12 cellular contexts compared by ENCODE assay signal in the genomic region with DNA sequence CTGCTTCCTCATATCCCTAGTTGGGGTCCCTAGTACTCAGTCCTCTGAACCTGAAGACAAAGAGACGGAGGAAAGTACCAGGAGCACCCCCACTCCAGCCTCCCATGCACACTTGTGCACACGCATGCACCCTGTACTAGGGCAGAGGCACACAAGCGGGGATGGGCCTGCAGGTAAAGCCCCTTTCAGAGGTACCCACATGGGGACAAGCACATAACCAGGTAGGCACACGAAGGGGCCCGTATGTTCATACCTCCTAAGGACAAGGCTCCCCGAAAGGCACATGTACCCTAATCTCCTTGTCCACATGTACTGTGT. TPM values are rescaled to one million over a fixed set of nuclear protein-coding genes. Genes with fewer than 3 reads are reported as not detected.
DNase-seq lines count a peak whose midpoint lies in the region; ATAC-seq and TF ChIP-seq lines count a peak whose summit lies in the region.
"Had no signal": no experiment of that assay in that cellular context is flagged by ENCODE, and none has a peak within 500 bp of the region (broad histone marks: within the 10 kb centered on the region; RNA-seq: fewer than 3 reads in every experiment).

No MANE protein-coding gene starts in this region.

- CTCF ChIA-PET in HEK293 (lab: Yijun Ruan, JAX), result interaction anchor here (0.6 to 7.2 kb wide), 5 partner anchors 34 to 405 kb away, joined by 3 to 208 read pairs (median 4); partner anchors contain the start of gene AARS2
- CTCF ChIA-PET in naive thymus-derived CD4-positive, alpha-beta T cell (lab: Charles Lee), result interaction anchor here (1.4 kb wide), 1 partner anchor 24 kb away, joined by 4 read pairs; no protein-coding TSS in a partner anchor

- peaks cover 27% of the 10 kb centered on the region for H3K4me1 Mint-ChIP-seq in activated naive CD8-positive, alpha-beta T cell treated with anti-CD3 and anti-CD28 coated beads, Interleukin-2, amount 50 U/mL, for 24 hours
- peaks cover 6 to 26% (median 16%) of the 10 kb centered on the region in 7 donors for H3K4me1 Mint-ChIP-seq in naive thymus-derived CD4-positive, alpha-beta T cell

- no peaks in the 10 kb centered on the region for H3K9me3 ChIP-seq in BLaER1 treated with 17β-estradiol and CSF1 and Interleukin-3, amounts not matched to agents 10 nM and 100 nM (replicated peaks in 1 of 11)
- H3K9me3 ChIP-seq in HEK293 (ENCODE audit: control insufficient read depth, insufficient read depth, low read depth, low read length), result no peaks in the 10 kb centered on the region
- H3K9me3 ChIP-seq in naive thymus-derived CD4-positive, alpha-beta T cell (ENCODE audit: control insufficient read depth in 2 of 3, low read length in 3 of 3), result no peaks in the 10 kb centered on the region
- H3K9me3 ChIP-seq: thoracic aorta had no signal

- peak overlapping the region; percentile 80 to 93 (median 88); a peak in 20 of 22 replicates for H3K4me2 ChIP-seq in BLaER1 treated with 17β-estradiol and CSF1 and Interleukin-3, amounts not matched to agents 10 nM and 100 nM

- no peak overlapping the region for H3K27ac ChIP-seq in BLaER1 treated with 17β-estradiol and CSF1 and Interleukin-3, amounts not matched to agents 10 nM and 100 nM
- no peak overlapping the region for H3K27ac ChIP-seq in HEK293 (ENCODE audit: extremely low read depth, low read depth, low read length)
- no peak overlapping the region for H3K27ac ChIP-seq in naive thymus-derived CD4-positive, alpha-beta T cell (ENCODE audit: low read depth, low read length)
- H3K27ac ChIP-seq: foreskin keratinocyte, thoracic aorta had no signal

- no peak overlapping the region for H3K27ac Mint-ChIP-seq in activated naive CD8-positive, alpha-beta T cell treated with anti-CD3 and anti-CD28 coated beads, Interleukin-2, amount 50 U/mL, for 24 hours
- H3K27ac Mint-ChIP-seq in naive thymus-derived CD4-positive, alpha-beta T cell, result no peak overlapping the region

- TF ChIP-seq CTCF in HEK293 (tag by site-specific recombination; IDR thresholded peaks at IDR 0.05), result no peak

- POLR2A ChIA-PET in HEK293 (lab: Yijun Ruan, JAX), result interaction anchor here (1.9 kb wide), 1 partner anchor 25 kb away, joined by 8 read pairs; the partner anchor contains the start of gene HSP90AB1
- POLR2A ChIA-PET in naive thymus-derived CD4-positive, alpha-beta T cell (lab: Charles Lee), result interaction anchor here (1.1 kb wide), 1 partner anchor 37 kb away, joined by 4 read pairs; no protein-coding TSS in a partner anchor

- peaks cover 48% of the 10 kb centered on the region for H3K27me3 Mint-ChIP-seq in activated naive CD8-positive, alpha-beta T cell treated with anti-CD3 and anti-CD28 coated beads, Interleukin-2, amount 50 U/mL, for 24 hours
- H3K27me3 Mint-ChIP-seq in naive thymus-derived CD4-positive, alpha-beta T cell, result peaks cover 44 to 60% (median 53%) of the 10 kb centered on the region in 5 donors

- intact Hi-C loops in naive thymus-derived CD4-positive, alpha-beta T cell (cut with micrococcal nuclease), result no loop called here

- H4K20me1 ChIP-seq in BLaER1 treated with 17β-estradiol and CSF1 and Interleukin-3, amounts not matched to agents 10 nM and 100 nM, result peaks cover 0 to 57% (median 15%) of the 10 kb centered on the region in 11 experiments; a peak in 10 of 22 replicates

- peaks cover 11 to 35% (median 20%) of the 10 kb centered on the region in 10 experiments for H3K4me1 ChIP-seq in BLaER1 treated with 17β-estradiol and CSF1 and Interleukin-3, amounts not matched to agents 10 nM and 100 nM
- no peaks in the 10 kb centered on the region for H3K4me1 ChIP-seq in HEK293 (ENCODE audit: control insufficient read depth, insufficient read depth, low read length)
- peaks cover 0 to 4% of the 10 kb centered on the region in 2 donors for H3K4me1 ChIP-seq in naive thymus-derived CD4-positive, alpha-beta T cell (ENCODE audit: control insufficient read depth in 2 of 2, insufficient read depth in 2 of 2, low read length in 2 of 2)

- H3K4me3 ChIP-seq in BLaER1 treated with 17β-estradiol and CSF1 and Interleukin-3, amounts not matched to agents 10 nM and 100 nM, result peak overlapping the region in 9 of 10 experiments; percentile 54 to 72 (median 62); a peak in 10 of 20 replicates
- H3K4me3 ChIP-seq in HEK293 (ENCODE audit: low read depth, low read length), result no peak overlapping the region
- H3K4me3 ChIP-seq in naive thymus-derived CD4-positive, alpha-beta T cell (ENCODE audit: low read length), result no peak overlapping the region
- H3K4me3 ChIP-seq: thoracic aorta had no signal

- H3K36me3 ChIP-seq in BLaER1 treated with 17β-estradiol and CSF1 and Interleukin-3, amounts not matched to agents 10 nM and 100 nM, result no peaks in the 10 kb centered on the region
- no peaks in the 10 kb centered on the region for H3K36me3 ChIP-seq in HEK293 (ENCODE audit: control insufficient read depth in 2 of 2, insufficient read depth in 1 of 2, low read length in 2 of 2)
- no peaks in the 10 kb centered on the region for H3K36me3 ChIP-seq in naive thymus-derived CD4-positive, alpha-beta T cell (ENCODE audit: control insufficient read depth in 2 of 3, insufficient read depth in 3 of 3, low read length in 3 of 3)
- H3K36me3 ChIP-seq: thoracic aorta had no signal

- H3K9ac ChIP-seq in BLaER1 treated with 17β-estradiol and CSF1 and Interleukin-3, amounts not matched to agents 10 nM and 100 nM, result no peak overlapping the region

- no peak for DNase-seq in activated naive CD8-positive, alpha-beta T cell treated with anti-CD3 and anti-CD28 coated beads, Interleukin-2, amount 50 U/mL, for 24 hours
- DNase-seq in naive thymus-derived CD4-positive, alpha-beta T cell, result no peak
- no peak for DNase-seq in HuH-7 (ENCODE audit: low spot score)
- DNase-seq: foreskin keratinocyte, kidney had no signal

- no peaks in the 10 kb centered on the region for H3K36me3 Mint-ChIP-seq in activated naive CD8-positive, alpha-beta T cell treated with anti-CD3 and anti-CD28 coated beads, Interleukin-2, amount 50 U/mL, for 24 hours (ENCODE audit: low read depth)
- H3K36me3 Mint-ChIP-seq in naive thymus-derived CD4-positive, alpha-beta T cell, result peaks cover 0 to 4% (median 0%) of the 10 kb centered on the region in 5 donors

- H3K9me3 Mint-ChIP-seq in activated naive CD8-positive, alpha-beta T cell treated with anti-CD3 and anti-CD28 coated beads, Interleukin-2, amount 50 U/mL, for 24 hours, result no peaks in the 10 kb centered on the region
- H3K9me3 Mint-ChIP-seq in naive thymus-derived CD4-positive, alpha-beta T cell, result peaks cover 0 to 2% (median 0%) of the 10 kb centered on the region in 11 donors

- peak overlapping the region; percentile 38 for H3K4me3 Mint-ChIP-seq in activated naive CD8-positive, alpha-beta T cell treated with anti-CD3 and anti-CD28 coated beads, Interleukin-2, amount 50 U/mL, for 24 hours
- H3K4me3 Mint-ChIP-seq in naive thymus-derived CD4-positive, alpha-beta T cell, result peak overlapping the region; percentile 62 to 83 (median 69)

- no peak for ATAC-seq in activated naive CD8-positive, alpha-beta T cell treated with anti-CD3 and anti-CD28 coated beads, Interleukin-2, amount 50 U/mL, for 24 hours
- ATAC-seq in naive thymus-derived CD4-positive, alpha-beta T cell, result no peak
- ATAC-seq in HG02852 (IDR thresholded peaks at IDR 0.05; ENCODE audit: unreplicated experiment), result no peak
- no peak for ATAC-seq in GM21360 (IDR thresholded peaks at IDR 0.05; ENCODE audit: unreplicated experiment)
- ATAC-seq in GM18519 (IDR thresholded peaks at IDR 0.05; ENCODE audit: low FRiP score, unreplicated experiment), result no peak
- ATAC-seq: foreskin keratinocyte had no signal

- H3K27me3 ChIP-seq in BLaER1 treated with 17β-estradiol and CSF1 and Interleukin-3, amounts not matched to agents 10 nM and 100 nM, result peaks cover 64 to 84% (median 71%) of the 10 kb centered on the region in 11 experiments
- H3K27me3 ChIP-seq in naive thymus-derived CD4-positive, alpha-beta T cell (ENCODE audit: control insufficient read depth in 2 of 2, insufficient read depth in 2 of 2, low read length in 2 of 2), result peaks cover 0 to 20% of the 10 kb centered on the region in 2 donors

TF ChIP-seq in HEK293, 187 proteins besides CTCF, POLR2A, EP300 and RAD21:
- TF ChIP-seq ZFP37 (tag by site-specific recombination; IDR thresholded peaks at IDR 0.05), result no peak
- 0 out of 2 replicates have a peak, but pooled peaks have one; percentile 2 for TF ChIP-seq ZNF335 (tag by site-specific recombination; conservative IDR thresholded peaks at IDR 0.05)

RNA-seq across cellular contexts. Expression of gene TMEM151B, which starts 1.1 kb away (rescaled TPM):
- not detected for total RNA-seq in naive thymus-derived CD4-positive, alpha-beta T cell
- polyA plus RNA-seq in naive thymus-derived CD4-positive, alpha-beta T cell, result under 1 TPM in 1 of 2 donors, not detected in 1; 0.22 TPM
- total RNA-seq: kidney; T-helper 1 cell treated with Interleukin-12 subunit alpha and Interleukin-12 subunit beta and Interleukin-4 antibody, amounts not matched to agents 30 ng/mL and 1 ng/mL, for 36 hours; thoracic aorta had no signal
- polyA plus RNA-seq: foreskin keratinocyte had no signal

RNA-seq across cellular contexts. Expression of gene NFKBIE, which starts 6.0 kb away (rescaled TPM):
- 10 to 100 TPM in 4 of 5 experiments, 1 to 10 TPM in 1; 8.3 to 53.4 (median 29.4) TPM for total RNA-seq in naive thymus-derived CD4-positive, alpha-beta T cell
- 1 to 10 TPM; 2.3 to 4.9 TPM for polyA plus RNA-seq in naive thymus-derived CD4-positive, alpha-beta T cell

RNA-seq across cellular contexts. Expression of gene SLC35B2, which starts 14.0 kb away (rescaled TPM):
- 10 to 100 TPM in 4 of 5 experiments, 1 to 10 TPM in 1; 10.0 to 32.1 (median 17.6) TPM for total RNA-seq in naive thymus-derived CD4-positive, alpha-beta T cell
- polyA plus RNA-seq in naive thymus-derived CD4-positive, alpha-beta T cell, result 10 to 100 TPM; 24.5 to 41.7 TPM

RNA-seq across cellular contexts. Expression of gene HSP90AB1, which starts 24.5 kb away (rescaled TPM):
- 100 to 1,000 TPM; 345 to 750 (median 366) TPM for total RNA-seq in naive thymus-derived CD4-positive, alpha-beta T cell
- polyA plus RNA-seq in naive thymus-derived CD4-positive, alpha-beta T cell, result 100 to 1,000 TPM; 422 to 558 TPM

RNA-seq across cellular contexts. Expression of gene AARS2, which starts 41.8 kb away (rescaled TPM):
- total RNA-seq in naive thymus-derived CD4-positive, alpha-beta T cell, result 10 to 100 TPM; 13.5 to 29.8 (median 20.9) TPM
- 10 to 100 TPM in 1 of 2 donors, 1 to 10 TPM in 1; 8.9 to 13.1 TPM for polyA plus RNA-seq in naive thymus-derived CD4-positive, alpha-beta T cell

Comparison
In these comparisons a context has a peak if more than half of its experiments do, and no peak if none do; other contexts are left out.
1. H3K4me3 ChIP-seq: peak in BLaER1 treated with 17β-estradiol and CSF1 and Interleukin-3, amounts not matched to agents 10 nM and 100 nM (9 of 10); none in HEK293 (single experiment) and naive thymus-derived CD4-positive, alpha-beta T cell (single experiment).